ENCODE assay signal across 9 cellular contexts in the genomic region with DNA sequence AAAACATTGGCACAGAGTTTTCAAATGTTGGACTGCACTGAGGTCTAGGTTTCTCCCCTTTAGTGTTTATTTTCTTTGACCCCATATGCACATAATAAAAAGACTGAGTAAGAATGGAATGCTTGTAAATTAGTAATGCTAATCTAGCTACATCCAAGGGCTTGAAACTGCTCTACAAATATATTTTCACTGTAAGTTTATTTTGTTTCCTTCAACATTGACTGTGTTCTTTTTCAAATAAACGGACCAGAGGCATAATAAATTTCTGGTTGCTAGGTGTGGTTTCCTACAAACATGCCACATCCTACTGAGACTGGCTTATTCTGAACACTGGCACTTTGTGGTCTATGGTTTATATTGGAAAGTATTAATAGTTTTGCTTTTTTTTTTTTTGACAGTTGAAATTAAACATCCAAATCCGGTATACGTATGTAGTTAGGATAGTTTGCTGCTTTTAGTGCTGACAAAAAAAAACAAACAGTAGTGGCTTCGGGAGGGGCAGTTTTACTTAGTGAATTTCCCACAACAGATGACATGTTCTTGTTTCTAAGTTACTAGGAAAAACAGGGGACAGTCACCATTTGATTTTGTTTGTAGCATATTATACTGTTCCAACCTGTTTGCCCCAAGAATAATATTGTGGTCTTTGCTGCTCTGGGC. TPM values are rescaled to one million over a fixed set of nuclear protein-coding genes. Genes with fewer than 3 reads are reported as not detected.
DNase-seq lines count a peak whose midpoint lies in the region; ATAC-seq and TF ChIP-seq lines count a peak whose summit lies in the region.
"Had no signal": no experiment of that assay in that cellular context is flagged by ENCODE, and none has a peak within 500 bp of the region (broad histone marks: within the 10 kb centered on the region; RNA-seq: fewer than 3 reads in every experiment).

No MANE protein-coding gene starts in this region.

- H3K9me3 ChIP-seq in CD8-positive, alpha-beta T cell (ENCODE audit: low read length): no peaks in the 10 kb centered on the region

- intact Hi-C loops in CD8-positive, alpha-beta T cell (cut with DNase I, micrococcal nuclease): loop anchor here in 1 of 2 experiments (1.0 to 5.0 kb wide), 2 partner anchors 76 to 414 kb away; a partner anchor contains a TSS

- H3K36me3 Mint-ChIP-seq in CD8-positive, alpha-beta T cell: peaks cover 31% of the 10 kb centered on the region
- no peaks in the 10 kb centered on the region for H3K36me3 Mint-ChIP-seq in osteocyte (ENCODE audit: unreplicated experiment)

- no peaks in the 10 kb centered on the region for H3K27me3 Mint-ChIP-seq in CD8-positive, alpha-beta T cell (ENCODE audit: low read depth)
- H3K27me3 Mint-ChIP-seq in osteocyte (ENCODE audit: unreplicated experiment): no peaks in the 10 kb centered on the region

- no peaks in the 10 kb centered on the region for H3K9me3 Mint-ChIP-seq in CD8-positive, alpha-beta T cell
- no peaks in the 10 kb centered on the region for H3K9me3 Mint-ChIP-seq in osteocyte (ENCODE audit: unreplicated experiment)

- H3K27ac Mint-ChIP-seq in CD8-positive, alpha-beta T cell: peak overlapping the region; percentile 97
- H3K27ac Mint-ChIP-seq in osteocyte (ENCODE audit: unreplicated experiment): peak overlapping the region; percentile 86

- DNase-seq in CD8-positive, alpha-beta T cell: peak in 2 of 7 experiments; percentile 17 to 23
- peak; percentile 28 for DNase-seq in LoVo (ENCODE audit: low spot score)
- peak; percentile 54 for DNase-seq in dedifferentiated amniotic fluid mesenchymal stem cell (ENCODE audit: extremely low spot score)
- peak; percentile 5 for DNase-seq in osteocyte (ENCODE audit: extremely low spot score, unreplicated experiment)
- no peak for DNase-seq in AML-193 (lab: John Stamatoyannopoulos, UW)
- DNase-seq in COR-L47 (lab: John Stamatoyannopoulos, UW): no peak
- no peak for DNase-seq in NCI-H226
- DNase-seq: PC-9 had no signal

- ATAC-seq in CD8-positive, alpha-beta T cell: peak; percentile 61
- ATAC-seq in GM18868 (IDR thresholded peaks at IDR 0.05; ENCODE audit: unreplicated experiment): no peak

- POLR2A ChIA-PET in CD8-positive, alpha-beta T cell (lab: Charles Lee): interaction anchor here (0.6 to 2.4 kb wide), 5 partner anchors 11 to 99 kb away, joined by 3 to 11 read pairs (median 4); a partner anchor contains a TSS

- no peaks in the 10 kb centered on the region for H3K36me3 ChIP-seq in CD8-positive, alpha-beta T cell (ENCODE audit: insufficient read depth, low read length)

- H3K4me1 Mint-ChIP-seq in CD8-positive, alpha-beta T cell (ENCODE audit: low read depth): peaks cover 82% of the 10 kb centered on the region
- H3K4me1 Mint-ChIP-seq in osteocyte (ENCODE audit: unreplicated experiment): peaks cover 36% of the 10 kb centered on the region

- H3K27me3 ChIP-seq in CD8-positive, alpha-beta T cell (ENCODE audit: insufficient read depth, low read length): no peaks in the 10 kb centered on the region

- H3K4me3 Mint-ChIP-seq in CD8-positive, alpha-beta T cell: peak overlapping the region; percentile 71
- no peak overlapping the region for H3K4me3 Mint-ChIP-seq in osteocyte (ENCODE audit: unreplicated experiment)

- CTCF ChIA-PET in CD8-positive, alpha-beta T cell (lab: Charles Lee): interaction anchor here (1.3 to 5.8 kb wide), 2 partner anchors 12 to 17 kb away, joined by 5 to 30 read pairs; a partner anchor contains a TSS

- peak overlapping the region; percentile 24 for H3K4me3 ChIP-seq in CD8-positive, alpha-beta T cell (ENCODE audit: low read depth, low read length)
- H3K4me3 ChIP-seq: PC-9 had no signal

- H3K27ac ChIP-seq in CD8-positive, alpha-beta T cell (ENCODE audit: low read depth, low read length): peak overlapping the region; percentile 94
- H3K27ac ChIP-seq: PC-9 had no signal

- no peak for TF ChIP-seq CTCF in CD8-positive, alpha-beta T cell (IDR thresholded peaks at IDR 0.05)
- TF ChIP-seq CTCF in osteocyte (IDR thresholded peaks at IDR 0.05): no peak

- H3K4me1 ChIP-seq in CD8-positive, alpha-beta T cell (ENCODE audit: insufficient read depth, low read length): peaks cover 68% of the 10 kb centered on the region

RNA-seq across cellular contexts. Expression of a gene that starts 13.2 kb away (rescaled TPM):
- total RNA-seq in CD8-positive, alpha-beta T cell: 10 to 100 TPM; 33.9 to 35.2 TPM
- total RNA-seq in osteocyte: 10.7 and 12.1 TPM in 2 replicates

RNA-seq across cellular contexts. Expression of a gene that starts 39.0 kb away (rescaled TPM):
- 10 to 100 TPM; 21.1 to 21.2 TPM for total RNA-seq in CD8-positive, alpha-beta T cell
- total RNA-seq in osteocyte: 14.0 and 16.3 TPM in 2 replicates

Comparison
In these comparisons a context has a peak if more than half of its experiments do, and no peak if none do; other contexts are left out.
1. DNase-seq: peak in LoVo (single experiment), dedifferentiated amniotic fluid mesenchymal stem cell (single experiment) and osteocyte (single experiment); none in AML-193 (0 of 2), COR-L47 (single experiment) and NCI-H226 (single experiment).